ENCODE assay signal across 23 cellular contexts in genomic region chr11:74204692-74205091, GRCh38. TPM values are rescaled to one million over a fixed set of nuclear protein-coding genes. Genes with fewer than 3 reads are reported as not detected.
DNase-seq lines count a peak whose midpoint lies in the region; ATAC-seq and TF ChIP-seq lines count a peak whose summit lies in the region.
"Had no signal": no experiment of that assay in that cellular context is flagged by ENCODE, and none has a peak within 500 bp of the region (broad histone marks: within the 10 kb centered on the region; RNA-seq: fewer than 3 reads in every experiment).

No MANE protein-coding gene starts in this region.

- POLR2A ChIA-PET in IMR-90 (lab: Charles Lee; ENCODE audit: unreplicated experiment), result no interaction called here

- H3K4me1 ChIP-seq in IMR-90 (ENCODE audit: control insufficient read depth, insufficient read depth, low read length), result no peaks in the 10 kb centered on the region
- H3K4me1 ChIP-seq in Peyer's patch, result no peaks in the 10 kb centered on the region

- CTCF ChIA-PET in IMR-90 (lab: Yijun Ruan, JAX), result no interaction called here

- H3K9me3 Mint-ChIP-seq in activated T-cell treated with anti-CD3 and anti-CD28 coated beads, Interleukin-2, amount 50 U/mL, for 72 hours, result no peaks in the 10 kb centered on the region
- H3K9me3 Mint-ChIP-seq in activated T-cell treated with anti-CD3 and anti-CD28 coated beads, Interleukin-2, amount 50 U/mL, for 24 hours, result no peaks in the 10 kb centered on the region
- H3K9me3 Mint-ChIP-seq in chondrocyte (ENCODE audit: low read depth) (no peaks in the 10 kb centered on the region), nephron progenitor cell (peaks cover under 1% of the 10 kb centered on the region)

- no peak overlapping the region for H3K27ac ChIP-seq in IMR-90 (ENCODE audit: insufficient read depth, low read length)
- H3K27ac ChIP-seq in Peyer's patch, result no peak overlapping the region
- H3K27ac ChIP-seq: GM23248 had no signal

- H3K4me1 Mint-ChIP-seq in activated T-cell treated with anti-CD3 and anti-CD28 coated beads, Interleukin-2, amount 50 U/mL, for 72 hours (ENCODE audit: low read depth), result peaks cover 22% of the 10 kb centered on the region
- H3K4me1 Mint-ChIP-seq in activated T-cell treated with anti-CD3 and anti-CD28 coated beads, Interleukin-2, amount 50 U/mL, for 24 hours (ENCODE audit: low read depth), result peaks cover 14% of the 10 kb centered on the region
- H3K4me1 Mint-ChIP-seq in chondrocyte (ENCODE audit: low read depth) (peaks cover 9% of the 10 kb centered on the region), nephron progenitor cell (no peaks in the 10 kb centered on the region)

- no peak overlapping the region for H2BK5ac ChIP-seq in IMR-90 (ENCODE audit: low read depth, low read length, poor library complexity, severe bottlenecking)

- no peak for ATAC-seq in activated T-cell treated with anti-CD3 and anti-CD28 coated beads, Interleukin-2, amount 50 U/mL, for 72 hours (replicated peaks in 1 of 2)
- ATAC-seq in IMR-90 (ENCODE audit: low read depth), result 0 out of 2 replicates have a peak, but pooled peaks have one; percentile 37
- ATAC-seq: Panc1 had no signal

- no peak overlapping the region for H3K14ac ChIP-seq in IMR-90 (replicated peaks; ENCODE audit: low read depth, low read length)

- H3K9ac ChIP-seq in IMR-90 (ENCODE audit: low read depth, low read length), result no peak overlapping the region
- H3K9ac ChIP-seq: GM23248 had no signal

- no peak overlapping the region for H3K23ac ChIP-seq in IMR-90 (ENCODE audit: low read depth, low read length)

- H3K36me3 Mint-ChIP-seq in activated T-cell treated with anti-CD3 and anti-CD28 coated beads, Interleukin-2, amount 50 U/mL, for 72 hours (ENCODE audit: insufficient read depth in 2 of 2), result peaks cover 5 to 20% of the 10 kb centered on the region in 2 donors
- peaks cover 63% of the 10 kb centered on the region for H3K36me3 Mint-ChIP-seq in activated T-cell treated with anti-CD3 and anti-CD28 coated beads, Interleukin-2, amount 50 U/mL, for 24 hours (ENCODE audit: low read depth)
- H3K36me3 Mint-ChIP-seq in chondrocyte (ENCODE audit: low read depth) (peaks cover 15% of the 10 kb centered on the region), nephron progenitor cell (ENCODE audit: low read depth) (peaks cover 46% of the 10 kb centered on the region)

- H2BK15ac ChIP-seq in IMR-90 (ENCODE audit: low read depth, low read length), result no peak overlapping the region

- H4K8ac ChIP-seq in IMR-90 (ENCODE audit: low read depth in 2 of 2, low read length in 2 of 2), result no peak overlapping the region

- H3K9me3 ChIP-seq in IMR-90 (ENCODE audit: control insufficient read depth, insufficient read depth, low read length), result no peaks in the 10 kb centered on the region
- H3K9me3 ChIP-seq in Peyer's patch, result no peaks in the 10 kb centered on the region

- H3K27me3 ChIP-seq in IMR-90 (ENCODE audit: control insufficient read depth, insufficient read depth, low read length) (no peaks in the 10 kb centered on the region), Peyer's patch (no peaks in the 10 kb centered on the region)

- H4K20me1 ChIP-seq in IMR-90 (ENCODE audit: insufficient read depth, low read length), result no peaks in the 10 kb centered on the region

- WGBS in IMR-90 (ENCODE audit: extremely low coverage in 2 of 2, insufficient read length in 1 of 2), 2 experiments, result 90% methylated on average over 1 of the region's 1 CpG; no CpG with 5 or more reads in 1 of the 2 experiments

- TF ChIP-seq RAD21 in IMR-90 (IDR thresholded peaks at IDR 0.05; ENCODE audit: low read length), result no peak

- no peak overlapping the region for H2AK5ac ChIP-seq in IMR-90 (ENCODE audit: low read depth, low read length)

- TF ChIP-seq POLR2A in IMR-90 (IDR thresholded peaks at IDR 0.05; ENCODE audit: low read depth, low read length), result no peak
- TF ChIP-seq POLR2A in Peyer's patch (IDR thresholded peaks at IDR 0.05), result no peak

- no peak overlapping the region for H2AK9ac ChIP-seq in IMR-90 (replicated peaks; ENCODE audit: low read depth, low read length, poor library complexity)

- BruUV-seq in IMR-90 (replicated peaks; lab: Mats Ljungman, UMichigan), result no TSS peak

- peaks cover 8 to 20% of the 10 kb centered on the region in 2 experiments; a peak in 3 of 4 replicates for H3K79me1 ChIP-seq in IMR-90 (ENCODE audit: low read depth in 1 of 2, low read length in 2 of 2)

- DNase-seq in activated T-cell treated with anti-CD3 and anti-CD28 coated beads, Interleukin-2, amount 50 U/mL, for 72 hours, result no peak
- no peak for DNase-seq in activated T-cell treated with anti-CD3 and anti-CD28 coated beads, Interleukin-2, amount 50 U/mL, for 24 hours
- DNase-seq in IMR-90 (no peak), chondrocyte (ENCODE audit: low spot score) (no peak), nephron progenitor cell (no peak), Peyer's patch (no peak), COLO829 (ENCODE audit: low spot score) (no peak), GM10266 (ENCODE audit: extremely low spot score) (no peak)
- DNase-seq: 8988T, ACHN, DMS79, GM23248, H7, KG1, NCI-H1048, NCI-H1417, NCI-H1694, NCI-H2029 treated with DMSO at 0.1 percent for 48 hours, NCI-H2227 treated with DMSO at 0.1 percent for 48 hours, NCI-H526 treated with DMSO at 0.1 percent for 48 hours, SHP77 treated with DMSO at 0.1 percent for 48 hours, SW 1271 had no signal

- no peak overlapping the region for H3K4me2 ChIP-seq in IMR-90 (ENCODE audit: low read depth, low read length)

- H3K27me3 Mint-ChIP-seq in activated T-cell treated with anti-CD3 and anti-CD28 coated beads, Interleukin-2, amount 50 U/mL, for 72 hours (ENCODE audit: low read depth), result no peaks in the 10 kb centered on the region
- no peaks in the 10 kb centered on the region for H3K27me3 Mint-ChIP-seq in activated T-cell treated with anti-CD3 and anti-CD28 coated beads, Interleukin-2, amount 50 U/mL, for 24 hours
- H3K27me3 Mint-ChIP-seq in chondrocyte (ENCODE audit: low read depth), result no peaks in the 10 kb centered on the region
- no peaks in the 10 kb centered on the region for H3K27me3 Mint-ChIP-seq in nephron progenitor cell (ENCODE audit: low read depth, poor library complexity)

- no peaks in the 10 kb centered on the region; the same call in 1 of the 2 replicates for H3K9me1 ChIP-seq in IMR-90 (ENCODE audit: insufficient read depth, low read length)

- H2BK20ac ChIP-seq in IMR-90 (ENCODE audit: low read depth, low read length), result no peak overlapping the region

- H3K18ac ChIP-seq in IMR-90 (ENCODE audit: low read depth, low read length), result no peak overlapping the region

- peak overlapping the region; percentile 17 for H3K27ac Mint-ChIP-seq in activated T-cell treated with anti-CD3 and anti-CD28 coated beads, Interleukin-2, amount 50 U/mL, for 72 hours
- no peak overlapping the region for H3K27ac Mint-ChIP-seq in activated T-cell treated with anti-CD3 and anti-CD28 coated beads, Interleukin-2, amount 50 U/mL, for 24 hours
- H3K27ac Mint-ChIP-seq in chondrocyte (ENCODE audit: unreplicated experiment) (peak overlapping the region; percentile 65), nephron progenitor cell (peak overlapping the region; percentile 26)

- no peak overlapping the region for H4K5ac ChIP-seq in IMR-90 (ENCODE audit: low read depth, low read length)

- H3K56ac ChIP-seq in IMR-90 (ENCODE audit: extremely low read depth, insufficient read depth, low read length), result no peak overlapping the region

- intact Hi-C loops in IMR-90 (cut with micrococcal nuclease), result no loop called here

- H2BK120ac ChIP-seq in IMR-90 (ENCODE audit: low read depth, low read length), result no peak overlapping the region

- in situ Hi-C loops in IMR-90 (cut with MboI; ENCODE audit: low sequenced_read_pairs), result no loop called here

- H3K4me3 Mint-ChIP-seq in activated T-cell treated with anti-CD3 and anti-CD28 coated beads, Interleukin-2, amount 50 U/mL, for 72 hours, result peak overlapping the region in 1 of 2 donors; percentile 38
- no peak overlapping the region for H3K4me3 Mint-ChIP-seq in activated T-cell treated with anti-CD3 and anti-CD28 coated beads, Interleukin-2, amount 50 U/mL, for 24 hours
- H3K4me3 Mint-ChIP-seq in chondrocyte (ENCODE audit: unreplicated experiment) (no peak overlapping the region), nephron progenitor cell (no peak overlapping the region)

- H4K91ac ChIP-seq in IMR-90 (ENCODE audit: insufficient read depth, low read depth, low read length), result no peak overlapping the region

- H2AFZ ChIP-seq in IMR-90 (replicated peaks; ENCODE audit: low read length, poor library complexity), result no peak overlapping the region
- H2AFZ ChIP-seq: GM23248 had no signal

- dilution Hi-C loops in IMR-90 (cut with HindIII; ENCODE audit: low sequenced_read_pairs, unreplicated experiment), result no loop called here

- H3K36me3 ChIP-seq in IMR-90 (ENCODE audit: control insufficient read depth, insufficient read depth, low read length) (peaks cover 8% of the 10 kb centered on the region), Peyer's patch (peaks cover 0 to 32% (median 0%) of the 10 kb centered on the region in 3 donors)

- no peak overlapping the region for H3K4ac ChIP-seq in IMR-90 (ENCODE audit: low read depth, low read length)

- H3K4me3 ChIP-seq in IMR-90 (ENCODE audit: insufficient read depth, low read depth, low read length), result no peak overlapping the region
- no peak overlapping the region for H3K4me3 ChIP-seq in Peyer's patch
- H3K4me3 ChIP-seq: GM23248 had no signal

- TF ChIP-seq CTCF in IMR-90 (conservative IDR thresholded peaks at IDR 0.05; ENCODE audit: low read depth, low read length) (no peak), chondrocyte (IDR thresholded peaks at IDR 0.05) (no peak), nephron progenitor cell (IDR thresholded peaks at IDR 0.05) (no peak), Peyer's patch (IDR thresholded peaks at IDR 0.05) (no peak), GM10266 (IDR thresholded peaks at IDR 0.05; ENCODE audit: control insufficient read depth, insufficient read depth, low read depth, missing control alignments) (no peak)

TF ChIP-seq in IMR-90, 13 proteins besides CTCF, POLR2A, EP300 and RAD21 (continues in another document):
- no peak for TF ChIP-seq CHD1 (IDR thresholded peaks at IDR 0.05; ENCODE audit: low read depth, low read length)

RNA-seq across cellular contexts. Expression of gene PPME1, which starts 33.6 kb away (rescaled TPM):
- 10 to 100 TPM; 42.8 to 46.4 TPM for total RNA-seq in activated T-cell treated with anti-CD3 and anti-CD28 coated beads, Interleukin-2, amount 50 U/mL, for 72 hours
- total RNA-seq in IMR-90 (2012; rRNA removed) (38.9 and 42.3 TPM in 2 replicates), chondrocyte (40.5 to 76.2 TPM (median 71.6 TPM) in 3 replicates), Peyer's patch (10 to 100 TPM; 17.1 to 71.0 (median 29.7) TPM)
- 89.5 and 100 TPM in 2 replicates for polyA plus RNA-seq in IMR-90 (2012; rRNA removed)
- 61.0 and 103 TPM in 2 replicates for polyA plus RNA-seq in IMR-90 (2012; cell fraction: cytosol; rRNA removed)
- polyA plus RNA-seq in IMR-90 (2012; cell fraction: nucleus; rRNA removed; ENCODE audit: low replicate concordance), result 85.4 and 105 TPM in 2 replicates

RNA-seq across cellular contexts. Expression of gene C2CD3, which starts 33.9 kb away (rescaled TPM):
- total RNA-seq in activated T-cell treated with anti-CD3 and anti-CD28 coated beads, Interleukin-2, amount 50 U/mL, for 72 hours, result 10 to 100 TPM; 31.1 to 35.2 TPM
- total RNA-seq in IMR-90 (2012; rRNA removed) (15.0 and 19.2 TPM in 2 replicates), chondrocyte (14.7 to 28.0 TPM (median 16.3 TPM) in 3 replicates), Peyer's patch (10 to 100 TPM; 16.8 to 50.3 (median 29.0) TPM)
- 11.1 and 11.4 TPM in 2 replicates for polyA plus RNA-seq in IMR-90 (2012; rRNA removed)
- 3.5 and 4.5 TPM in 2 replicates for polyA plus RNA-seq in IMR-90 (2012; cell fraction: cytosol; rRNA removed)
- polyA plus RNA-seq in IMR-90 (2012; cell fraction: nucleus; rRNA removed; ENCODE audit: low replicate concordance), result 12.9 and 16.6 TPM in 2 replicates
